ENCODE assay signal across 8 cellular contexts in genomic region chr2:26011990-26012856, GRCh38. TPM values are rescaled to one million over a fixed set of nuclear protein-coding genes. Genes with fewer than 3 reads are reported as not detected.
A peak's percentile ranks its signal among the peaks of the same experiment; 100 is the strongest.
DNase-seq lines count a peak whose midpoint lies in the region; ATAC-seq and TF ChIP-seq lines count a peak whose summit lies in the region.

No MANE protein-coding gene starts in this region.

- TF ChIP-seq EP300 in suprapubic skin (IDR thresholded peaks at IDR 0.05), result no peak

- no peak for TF ChIP-seq POLR2A in suprapubic skin (IDR thresholded peaks at IDR 0.05)

- peak; percentile 46 for DNase-seq in HS-27A (ENCODE audit: low read depth)
- DNase-seq in SW 1271 (lab: John Stamatoyannopoulos, UW), result peak; percentile 51 to 66
- peak; percentile 53 to 55 for DNase-seq in heart right ventricle
- DNase-seq in suprapubic skin (ENCODE audit: low spot score in 2 of 2), result peak in 1 of 2 donors; percentile 75
- no peak for DNase-seq in NAMALWA (ENCODE audit: low spot score)
- no peak for DNase-seq in COR-L47 (lab: John Stamatoyannopoulos, UW)
- DNase-seq in GM10248 (ENCODE audit: extremely low spot score), result no peak
- DNase-seq in natural killer cell treated with Interleukin-12 subunit alpha and Interleukin-12 subunit beta and Interleukin-15 and Interleukin-18, amount 100 ng/mL, for 72 hours (ENCODE audit: low spot score), result no peak

- no peaks in the 10 kb centered on the region for H3K36me3 Mint-ChIP-seq in natural killer cell treated with Interleukin-12 subunit alpha and Interleukin-12 subunit beta and Interleukin-15 and Interleukin-18, amount 100 ng/mL, for 72 hours

- CTCF ChIA-PET in GM10248 (lab: Yijun Ruan, JAX), result interaction anchor here (1.4 to 1.6 kb wide), 2 partner anchors 12 to 122 kb away, joined by 3 read pairs; no protein-coding TSS in a partner anchor

- WGBS in heart right ventricle, 2 donors, result 36 to 38% methylated on average over 14 of the region's 14 CpGs
- WGBS in suprapubic skin, result 29% methylated on average over 14 of the region's 14 CpGs

- H3K4me1 ChIP-seq in heart right ventricle (peaks cover 0 to 59% (median 6%) of the 10 kb centered on the region in 9 donors), suprapubic skin (peaks cover 71% of the 10 kb centered on the region)

- H3K4me3 Mint-ChIP-seq in natural killer cell treated with Interleukin-12 subunit alpha and Interleukin-12 subunit beta and Interleukin-15 and Interleukin-18, amount 100 ng/mL, for 72 hours, result no peak overlapping the region

- H3K9me3 ChIP-seq in heart right ventricle (peaks cover 0 to 4% (median 0%) of the 10 kb centered on the region in 11 donors), suprapubic skin (no peaks in the 10 kb centered on the region)

- POLR2A ChIA-PET in GM10248 (lab: Yijun Ruan, JAX), result no interaction called here

- H3K4me1 Mint-ChIP-seq in natural killer cell treated with Interleukin-12 subunit alpha and Interleukin-12 subunit beta and Interleukin-15 and Interleukin-18, amount 100 ng/mL, for 72 hours (ENCODE audit: low read depth in 2 of 2), result peaks cover 0 to 5% of the 10 kb centered on the region in 2 donors

- no peaks in the 10 kb centered on the region for H3K27me3 ChIP-seq in heart right ventricle
- H3K27me3 ChIP-seq in suprapubic skin, result no peaks in the 10 kb centered on the region

- H3K27ac ChIP-seq in heart right ventricle (peak overlapping the region in 1 of 10 donors; percentile 23), suprapubic skin (peak overlapping the region; percentile 82)

- H3K36me3 ChIP-seq in heart right ventricle (no peaks in the 10 kb centered on the region), suprapubic skin (no peaks in the 10 kb centered on the region)

- ATAC-seq in heart right ventricle, result peak; percentile 70 to 95 (median 90)
- no peak for ATAC-seq in natural killer cell treated with Interleukin-12 subunit alpha and Interleukin-12 subunit beta and Interleukin-15 and Interleukin-18, amount 100 ng/mL, for 72 hours

- H3K9me3 Mint-ChIP-seq in natural killer cell treated with Interleukin-12 subunit alpha and Interleukin-12 subunit beta and Interleukin-15 and Interleukin-18, amount 100 ng/mL, for 72 hours, result no peaks in the 10 kb centered on the region

- no peak overlapping the region for H3K27ac Mint-ChIP-seq in natural killer cell treated with Interleukin-12 subunit alpha and Interleukin-12 subunit beta and Interleukin-15 and Interleukin-18, amount 100 ng/mL, for 72 hours

- intact Hi-C loops in heart right ventricle (cut with DNase I), result no loop called here

- H3K4me3 ChIP-seq in heart right ventricle (no peak overlapping the region), suprapubic skin (no peak overlapping the region)

- H3K27me3 Mint-ChIP-seq in natural killer cell treated with Interleukin-12 subunit alpha and Interleukin-12 subunit beta and Interleukin-15 and Interleukin-18, amount 100 ng/mL, for 72 hours, result no peaks in the 10 kb centered on the region

- TF ChIP-seq CTCF in heart right ventricle (IDR thresholded peaks at IDR 0.05), result no peak
- no peak for TF ChIP-seq CTCF in suprapubic skin (IDR thresholded peaks at IDR 0.05)
- TF ChIP-seq CTCF in GM10248 (IDR thresholded peaks at IDR 0.05; ENCODE audit: control extremely low read depth, extremely low read depth, low read depth, missing control alignments), result no peak

RNA-seq across cellular contexts. Expression of gene RAB10, which starts 21.7 kb away (rescaled TPM):
- total RNA-seq in heart right ventricle (100 to 1,000 TPM in 4 of 10 donors, 10 to 100 TPM in 6; 86.4 to 110 (median 94.9) TPM), suprapubic skin (100 to 1,000 TPM; 145 to 171 (median 165) TPM)
- 10 to 100 TPM; 32.2 to 47.6 TPM for polyA plus RNA-seq in heart right ventricle
- total RNA-seq in natural killer cell treated with Interleukin-12 subunit alpha and Interleukin-12 subunit beta and Interleukin-15 and Interleukin-18, amount 100 ng/mL, for 72 hours, result 100 to 1,000 TPM in 1 of 2 donors, 10 to 100 TPM in 1; 92.2 to 126 TPM

RNA-seq across cellular contexts. Expression of gene KIF3C, which starts 29.9 kb away (rescaled TPM):
- total RNA-seq in heart right ventricle (1 to 10 TPM; 1.4 to 4.2 (median 2.7) TPM), suprapubic skin (1 to 10 TPM; 3.2 to 5.8 (median 4.7) TPM)
- polyA plus RNA-seq in heart right ventricle, result 1 to 10 TPM; 1.1 to 1.2 TPM
- total RNA-seq in natural killer cell treated with Interleukin-12 subunit alpha and Interleukin-12 subunit beta and Interleukin-15 and Interleukin-18, amount 100 ng/mL, for 72 hours, result 1 to 10 TPM in 1 of 2 donors, under 1 TPM in 1; 0.93 to 2.5 TPM

Comparison
In these comparisons a context has a peak if more than half of its experiments do, and no peak if none do; other contexts are left out.
1. DNase-seq: peak in HS-27A (single experiment), SW 1271 (2 of 2) and heart right ventricle (2 of 2); none in NAMALWA (single experiment), COR-L47 (single experiment), GM10248 (single experiment) and natural killer cell treated with Interleukin-12 subunit alpha and Interleukin-12 subunit beta and Interleukin-15 and Interleukin-18, amount 100 ng/mL, for 72 hours (single experiment).
2. ATAC-seq: peak in heart right ventricle (8 of 8); none in natural killer cell treated with Interleukin-12 subunit alpha and Interleukin-12 subunit beta and Interleukin-15 and Interleukin-18, amount 100 ng/mL, for 72 hours (0 of 2).